In genomic region chr7:88279323-88279722, GRCh38 we compare ENCODE assay signal across 22 cellular contexts. TPM values are rescaled to one million over a fixed set of nuclear protein-coding genes. Genes with fewer than 3 reads are reported as not detected.
"Had no signal": no experiment of that assay in that cellular context is flagged by ENCODE, and none has a peak within 500 bp of the region (broad histone marks: within the 10 kb centered on the region; RNA-seq: fewer than 3 reads in every experiment).

No MANE protein-coding gene starts in this region.

- H3K27me3 ChIP-seq: body of pancreas, gastrocnemius medialis, right lobe of liver, tibial nerve, uterus had no signal

- H3K4me3 ChIP-seq: body of pancreas, coronary artery, gastrocnemius medialis, right lobe of liver, tibial nerve, uterus had no signal

- ATAC-seq: activated CD4-positive, alpha-beta T cell treated with anti-CD3 and anti-CD28 coated beads for 36 hours; activated CD8-positive, alpha-beta memory T cell treated with anti-CD3 and anti-CD28 coated beads, Interleukin-2, amount 10 ng/mL, durations not matched to agents 7 days and 5 days; activated CD8-positive, alpha-beta T cell treated with anti-CD3 and anti-CD28 coated beads, Interleukin-2, amount 10 ng/mL, durations not matched to agents 7 days and 5 days; activated T-cell treated with anti-CD3 and anti-CD28 coated beads, Interleukin-2, amount 50 U/mL, for 72 hours; natural killer cell had no signal

- H3K9me3 ChIP-seq: body of pancreas, gastrocnemius medialis, right lobe of liver, tibial nerve, uterus had no signal

- H3K27ac ChIP-seq: coronary artery, gastrocnemius medialis, right lobe of liver, tibial nerve, uterus had no signal

- H3K4me1 ChIP-seq: gastrocnemius medialis, uterus had no signal

- DNase-seq: activated CD4-positive, alpha-beta T cell treated with anti-CD3 and anti-CD28 coated beads for 36 hours; activated CD4-positive, CD25-positive, alpha-beta regulatory T cell; activated CD8-positive, alpha-beta memory T cell treated with anti-CD3 and anti-CD28 coated beads, Interleukin-2, amount 10 ng/mL, durations not matched to agents 7 days and 5 days; activated CD8-positive, alpha-beta T cell treated with anti-CD3 and anti-CD28 coated beads, Interleukin-2, amount 10 ng/mL, durations not matched to agents 7 days and 5 days; activated naive CD4-positive, alpha-beta T cell; activated T-cell treated with anti-CD3 and anti-CD28 coated beads for 4 hours; activated T-cell treated with anti-CD3 and anti-CD28 coated beads, Interleukin-2, amount 50 U/mL, for 72 hours; anterior cingulate cortex; endodermal cell; gastrocnemius medialis; glutamatergic neuron; islet precursor cell; left cardiac atrium; natural killer cell; right lobe of liver; stimulated activated CD4-positive, alpha-beta T cell treated with anti-CD3 and anti-CD28 coated beads, Interleukin-2, amount 100 ng/mL, for 48 hours; stimulated activated naive CD4-positive, alpha-beta T cell treated with Interleukin-2 at 50 U/mL for 16 hours; T-helper 1 cell; uterus had no signal

- H3K36me3 ChIP-seq: gastrocnemius medialis, right lobe of liver, tibial nerve, uterus had no signal

RNA-seq across cellular contexts. Expression of gene STEAP4, which starts 27.4 kb away (rescaled TPM):
- total RNA-seq: activated CD4-positive, alpha-beta T cell treated with anti-CD3 and anti-CD28 coated beads for 36 hours; activated CD8-positive, alpha-beta T cell treated with anti-CD3 and anti-CD28 coated beads, Interleukin-2, amount 10 ng/mL, durations not matched to agents 7 days and 5 days; activated T-cell treated with anti-CD3 and anti-CD28 coated beads, Interleukin-2, amount 50 U/mL, for 72 hours; endodermal cell had no signal
